ENCODE assay signal across 26 cellular contexts in the genomic region with DNA sequence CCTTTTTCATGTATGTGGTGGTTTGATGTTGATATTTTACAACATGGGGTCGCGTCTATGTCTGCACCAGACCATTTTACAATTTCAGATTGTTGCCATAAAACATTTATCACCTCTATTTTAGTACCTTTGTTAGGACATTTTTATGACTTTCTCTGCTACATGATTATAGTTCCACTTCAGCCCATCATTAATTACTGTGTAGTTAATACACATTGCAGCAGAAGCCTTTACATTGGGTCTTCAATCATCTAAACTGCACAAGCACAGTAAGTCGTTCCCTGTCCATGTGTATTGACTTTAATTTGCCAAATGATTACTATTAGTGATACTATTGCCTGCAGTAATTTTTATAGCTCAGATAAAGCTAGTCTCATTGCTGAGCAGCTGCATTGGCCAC. TPM values are rescaled to one million over a fixed set of nuclear protein-coding genes. Genes with fewer than 3 reads are reported as not detected.
DNase-seq lines count a peak whose midpoint lies in the region; ATAC-seq and TF ChIP-seq lines count a peak whose summit lies in the region.
"Had no signal": no experiment of that assay in that cellular context is flagged by ENCODE, and none has a peak within 500 bp of the region (broad histone marks: within the 10 kb centered on the region; RNA-seq: fewer than 3 reads in every experiment).

No MANE protein-coding gene starts in this region.

- no peaks in the 10 kb centered on the region for H3K9me3 Mint-ChIP-seq in activated CD4-positive, alpha-beta T cell treated with anti-CD3 and anti-CD28 coated beads, Interleukin-2, amount 10 ng/mL, durations not matched to agents 24 days and 14 days
- no peaks in the 10 kb centered on the region for H3K9me3 Mint-ChIP-seq in activated CD4-positive, alpha-beta memory T cell treated with anti-CD3 and anti-CD28 coated beads for 36 hours
- H3K9me3 Mint-ChIP-seq: activated T-cell treated with anti-CD3 and anti-CD28 coated beads, Interleukin-2, amount 50 U/mL, for 4 hours; neural progenitor cell had no signal

- peak overlapping the region; percentile 79 for H3K4me3 Mint-ChIP-seq in activated CD4-positive, alpha-beta T cell treated with anti-CD3 and anti-CD28 coated beads, Interleukin-2, amount 10 ng/mL, durations not matched to agents 24 days and 14 days
- no peak overlapping the region for H3K4me3 Mint-ChIP-seq in activated CD4-positive, alpha-beta memory T cell treated with anti-CD3 and anti-CD28 coated beads for 36 hours
- H3K4me3 Mint-ChIP-seq: neural progenitor cell had no signal

- peaks cover 49% of the 10 kb centered on the region for H3K36me3 Mint-ChIP-seq in activated CD4-positive, alpha-beta T cell treated with anti-CD3 and anti-CD28 coated beads, Interleukin-2, amount 10 ng/mL, durations not matched to agents 24 days and 14 days (ENCODE audit: low read depth)
- H3K36me3 Mint-ChIP-seq in activated CD4-positive, alpha-beta memory T cell treated with anti-CD3 and anti-CD28 coated beads for 36 hours, result peaks cover 20% of the 10 kb centered on the region

- H3K27me3 Mint-ChIP-seq in activated CD4-positive, alpha-beta T cell treated with anti-CD3 and anti-CD28 coated beads, Interleukin-2, amount 10 ng/mL, durations not matched to agents 24 days and 14 days, result no peaks in the 10 kb centered on the region
- H3K27me3 Mint-ChIP-seq in activated CD4-positive, alpha-beta memory T cell treated with anti-CD3 and anti-CD28 coated beads for 36 hours, result no peaks in the 10 kb centered on the region

- POLR2A ChIA-PET in HEK293T (lab: Yijun Ruan, JAX), result interaction anchor here (1.2 kb wide), 1 partner anchor 16 kb away, joined by 3 read pairs; a partner anchor contains a TSS
- POLR2A ChIA-PET in activated CD4-positive, alpha-beta memory T cell treated with anti-CD3 and anti-CD28 coated beads for 36 hours (lab: Charles Lee), result interaction anchor here (0.6 to 1.3 kb wide), 2 partner anchors 12 to 16 kb away, joined by 3 read pairs; a partner anchor contains a TSS

- no peak for DNase-seq in activated CD4-positive, alpha-beta T cell treated with anti-CD3 and anti-CD28 coated beads, Interleukin-2, amount 10 ng/mL, durations not matched to agents 24 days and 14 days
- no peak for DNase-seq in activated CD4-positive, alpha-beta T cell treated with anti-CD3 and anti-CD28 coated beads, Interleukin-2, amount 50 U/mL, for 48 hours
- DNase-seq in HEK293T (ENCODE audit: extremely low spot score), result no peak
- no peak for DNase-seq in activated CD4-positive, alpha-beta memory T cell treated with anti-CD3 and anti-CD28 coated beads for 36 hours
- DNase-seq in left colon, result no peak
- DNase-seq in activated effector memory CD4-positive, alpha-beta T cell treated with anti-CD3 and anti-CD28 coated beads, Interleukin-2, amount 50 U/mL, for 16 hours, result no peak
- DNase-seq in AG08396 (ENCODE audit: low spot score), result no peak
- DNase-seq: activated T-cell treated with anti-CD3 and anti-CD28 coated beads, Interleukin-2, amount 50 U/mL, for 4 hours; BE2C; cerebellar nuclear complex; GDM1; hippocampal formation; IMR-90; left cardiac atrium; NCI-H1436; NCI-H2107; NCI-H510A; PC-3; right cardiac atrium; SK-N-SH; stimulated activated CD4-positive, alpha-beta T cell treated with anti-CD3 and anti-CD28 coated beads, Interleukin-12 subunit alpha, Interleukin-12 subunit beta, amount 100 ng/mL, for 4 hours; stimulated activated CD4-positive, alpha-beta T cell treated with anti-CD3 and anti-CD28 coated beads, Interleukin-4, amount 100 ng/mL, for 1 hour; upper lobe of right lung; WERI-Rb-1 had no signal

- H3K4me1 Mint-ChIP-seq in activated CD4-positive, alpha-beta T cell treated with anti-CD3 and anti-CD28 coated beads, Interleukin-2, amount 10 ng/mL, durations not matched to agents 24 days and 14 days, result peaks cover 66% of the 10 kb centered on the region
- H3K4me1 Mint-ChIP-seq in activated CD4-positive, alpha-beta memory T cell treated with anti-CD3 and anti-CD28 coated beads for 36 hours (ENCODE audit: low read depth), result peaks cover 43% of the 10 kb centered on the region

- peak overlapping the region; percentile 89 for H3K27ac Mint-ChIP-seq in activated CD4-positive, alpha-beta T cell treated with anti-CD3 and anti-CD28 coated beads, Interleukin-2, amount 10 ng/mL, durations not matched to agents 24 days and 14 days
- peak overlapping the region; percentile 70 for H3K27ac Mint-ChIP-seq in activated CD4-positive, alpha-beta memory T cell treated with anti-CD3 and anti-CD28 coated beads for 36 hours
- H3K27ac Mint-ChIP-seq: neural progenitor cell had no signal

- CTCF ChIA-PET in HEK293T (lab: Yijun Ruan, JAX), result no interaction called here
- CTCF ChIA-PET in activated CD4-positive, alpha-beta memory T cell treated with anti-CD3 and anti-CD28 coated beads for 36 hours (lab: Charles Lee), result interaction anchor here (0.5 to 1.6 kb wide), 3 partner anchors 8 to 256 kb away, joined by 3 read pairs; no protein-coding TSS in a partner anchor

- ATAC-seq in left colon (peak; percentile 47), HG03025 (IDR thresholded peaks at IDR 0.05; ENCODE audit: low FRiP score, unreplicated experiment) (no peak)
- ATAC-seq: left cardiac atrium, PC-3, right cardiac atrium, upper lobe of right lung had no signal

- intact Hi-C loops in activated CD4-positive, alpha-beta T cell treated with anti-CD3 and anti-CD28 coated beads, Interleukin-2, amount 10 ng/mL, durations not matched to agents 24 days and 14 days (cut with micrococcal nuclease), result loop anchor here (2.0 kb wide), 1 partner anchor 15 kb away; no protein-coding TSS in a partner anchor
- intact Hi-C loops in activated CD4-positive, alpha-beta memory T cell treated with anti-CD3 and anti-CD28 coated beads for 36 hours (cut with micrococcal nuclease), result loop anchor here (2.0 kb wide), 2 partner anchors 15 to 17 kb away; a partner anchor contains a TSS
- intact Hi-C loops in left colon (cut with DNase I, micrococcal nuclease), result no loop called here

TF ChIP-seq in HEK293T, 16 proteins besides CTCF, POLR2A, EP300 and RAD21:
- TF ChIP-seq, protein P1, sequence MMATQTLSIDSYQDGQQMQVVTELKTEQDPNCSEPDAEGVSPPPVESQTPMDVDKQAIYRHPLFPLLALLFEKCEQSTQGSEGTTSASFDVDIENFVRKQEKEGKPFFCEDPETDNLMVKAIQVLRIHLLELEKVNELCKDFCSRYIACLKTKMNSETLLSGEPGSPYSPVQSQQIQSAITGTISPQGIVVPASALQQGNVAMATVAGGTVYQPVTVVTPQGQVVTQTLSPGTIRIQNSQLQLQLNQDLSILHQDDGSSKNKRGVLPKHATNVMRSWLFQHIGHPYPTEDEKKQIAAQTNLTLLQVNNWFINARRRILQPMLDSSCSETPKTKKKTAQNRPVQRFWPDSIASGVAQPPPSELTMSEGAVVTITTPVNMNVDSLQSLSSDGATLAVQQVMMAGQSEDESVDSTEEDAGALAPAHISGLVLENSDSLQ (IDR thresholded peaks at IDR 0.05), result peak; percentile 37; the same call in 1 of the 2 replicates
- TF ChIP-seq ARNT (IDR thresholded peaks at IDR 0.05), result no peak
TF ChIP-seq in HEK293T: peak in this region for 1.

RNA-seq across cellular contexts. Expression of a gene that starts 15.8 kb away (rescaled TPM):
- 4.1 and 6.1 TPM in 2 replicates for total RNA-seq in activated CD4-positive, alpha-beta T cell treated with anti-CD3 and anti-CD28 coated beads, Interleukin-2, amount 10 ng/mL, durations not matched to agents 24 days and 14 days
- 1 to 10 TPM; 2.2 to 3.3 TPM for total RNA-seq in activated CD4-positive, alpha-beta memory T cell treated with anti-CD3 and anti-CD28 coated beads for 36 hours
- total RNA-seq in left colon, result 1 to 10 TPM; 1.4 to 4.0 TPM

RNA-seq across cellular contexts. Expression of a gene that starts 16.1 kb away (rescaled TPM):
- total RNA-seq in activated CD4-positive, alpha-beta T cell treated with anti-CD3 and anti-CD28 coated beads, Interleukin-2, amount 10 ng/mL, durations not matched to agents 24 days and 14 days, result 17.2 and 18.7 TPM in 2 replicates
- 10 to 100 TPM; 14.4 to 15.7 TPM for total RNA-seq in activated CD4-positive, alpha-beta memory T cell treated with anti-CD3 and anti-CD28 coated beads for 36 hours
- 10 to 100 TPM; 13.4 TPM for total RNA-seq in left colon

Comparison
In these comparisons a context has a peak if more than half of its experiments do, and no peak if none do; other contexts are left out.
1. intact Hi-C loops: an anchor here in activated CD4-positive, alpha-beta T cell treated with anti-CD3 and anti-CD28 coated beads, Interleukin-2, amount 10 ng/mL, durations not matched to agents 24 days and 14 days (2.0 kb wide) and activated CD4-positive, alpha-beta memory T cell treated with anti-CD3 and anti-CD28 coated beads for 36 hours (2.0 kb wide); none called in left colon.